ENCODE assay signal across 8 cellular contexts in genomic region chr7:147245274-147245673, GRCh38.
DNase-seq lines count a peak whose midpoint lies in the region; ATAC-seq, FAIRE-seq and TF ChIP-seq lines count a peak whose summit lies in the region.

No MANE protein-coding gene starts in this region.

- no peaks in the 10 kb centered on the region for H3K36me3 Mint-ChIP-seq in activated T-cell treated with anti-CD3 and anti-CD28 coated beads, Interleukin-2, amount 50 U/mL, for 72 hours (ENCODE audit: insufficient read depth in 2 of 2)
- peaks cover 5% of the 10 kb centered on the region for H3K36me3 Mint-ChIP-seq in HFFc6 (ENCODE audit: low read depth)

- H3K27ac Mint-ChIP-seq in activated T-cell treated with anti-CD3 and anti-CD28 coated beads, Interleukin-2, amount 50 U/mL, for 72 hours: no peak overlapping the region
- no peak overlapping the region for H3K27ac Mint-ChIP-seq in HFFc6

- peaks cover 0 to 4% of the 10 kb centered on the region in 2 donors for H3K9me3 Mint-ChIP-seq in activated T-cell treated with anti-CD3 and anti-CD28 coated beads, Interleukin-2, amount 50 U/mL, for 72 hours
- peaks cover 29% of the 10 kb centered on the region for H3K9me3 Mint-ChIP-seq in HFFc6

- no peaks in the 10 kb centered on the region for H3K4me1 Mint-ChIP-seq in activated T-cell treated with anti-CD3 and anti-CD28 coated beads, Interleukin-2, amount 50 U/mL, for 72 hours (ENCODE audit: low read depth)
- H3K4me1 Mint-ChIP-seq in HFFc6 (ENCODE audit: low read depth): peaks cover 5% of the 10 kb centered on the region; the same call in 1 of the 2 replicates

- WGBS in lung, 2 donors: 47 to 49% methylated on average over 8 of the region's 8 CpGs
- WGBS in ovary, 3 donors: 57 to 67% (median 64%) methylated on average over 8 of the region's 8 CpGs

- H3K4me3 ChIP-seq in bronchial epithelial cell (ENCODE audit: low read depth, low read length): no peak overlapping the region
- H3K4me3 ChIP-seq in lung: no peak overlapping the region
- H3K4me3 ChIP-seq in ovary: no peak overlapping the region

- DNase-seq in activated T-cell treated with anti-CD3 and anti-CD28 coated beads, Interleukin-2, amount 50 U/mL, for 72 hours: peak; percentile 3 to 12
- no peak for DNase-seq in activated T-cell treated with anti-CD3 and anti-CD28 coated beads for 4 hours
- DNase-seq in HFFc6: no peak
- DNase-seq in NCI-H526 (lab: John Stamatoyannopoulos, UW): peak; percentile 49 to 68
- DNase-seq in bronchial epithelial cell (ENCODE audit: low read depth): peak; percentile 12
- peak; percentile 30 for DNase-seq in lung (ENCODE audit: low spot score)
- DNase-seq in mesenteric fat pad (ENCODE audit: low spot score): no peak
- no peak for DNase-seq in ovary

- no peaks in the 10 kb centered on the region for H3K4me1 ChIP-seq in lung (ENCODE audit: control insufficient read depth in 2 of 2, insufficient read depth in 2 of 2, low read length in 2 of 2)
- H3K4me1 ChIP-seq in ovary (ENCODE audit: insufficient read depth): no peaks in the 10 kb centered on the region

- no peaks in the 10 kb centered on the region for H3K27me3 Mint-ChIP-seq in activated T-cell treated with anti-CD3 and anti-CD28 coated beads, Interleukin-2, amount 50 U/mL, for 72 hours (ENCODE audit: low read depth)
- H3K27me3 Mint-ChIP-seq in HFFc6 (ENCODE audit: insufficient read depth): no peaks in the 10 kb centered on the region; the same call in 1 of the 2 replicates

- H3K4me3 Mint-ChIP-seq in activated T-cell treated with anti-CD3 and anti-CD28 coated beads, Interleukin-2, amount 50 U/mL, for 72 hours: no peak overlapping the region
- H3K4me3 Mint-ChIP-seq in HFFc6: no peak overlapping the region

- TF ChIP-seq POLR2A in ovary (IDR thresholded peaks at IDR 0.05): no peak

- H3K36me3 ChIP-seq in bronchial epithelial cell (ENCODE audit: control insufficient read depth, insufficient read depth, low read length) (no peaks in the 10 kb centered on the region), lung (ENCODE audit: control insufficient read depth in 2 of 2, insufficient read depth in 2 of 2, low read length in 2 of 2) (no peaks in the 10 kb centered on the region), ovary (no peaks in the 10 kb centered on the region)

- ATAC-seq in activated T-cell treated with anti-CD3 and anti-CD28 coated beads, Interleukin-2, amount 50 U/mL, for 72 hours (replicated peaks in 1 of 2): no peak
- ATAC-seq in lung (ENCODE audit: insufficient read depth, low FRiP score): no peak

- H3K9me3 ChIP-seq in lung (ENCODE audit: control insufficient read depth in 2 of 2, insufficient read depth in 1 of 2, low read length in 1 of 2) (no peaks in the 10 kb centered on the region), ovary (no peaks in the 10 kb centered on the region)

- intact Hi-C loops in ovary (cut with DNase I): no loop called here

- peak; percentile 77 for TF ChIP-seq CTCF in HFFc6 (IDR thresholded peaks at IDR 0.05)
- TF ChIP-seq CTCF in bronchial epithelial cell (IDR thresholded peaks at IDR 0.05; ENCODE audit: insufficient read depth, low read length, severe bottlenecking): peak; percentile 59
- no peak for TF ChIP-seq CTCF in lung (IDR thresholded peaks at IDR 0.05; ENCODE audit: control extremely low read depth, extremely low read depth)
- no peak for TF ChIP-seq CTCF in ovary (IDR thresholded peaks at IDR 0.05)

- no peak for TF ChIP-seq EP300 in ovary (IDR thresholded peaks at IDR 0.05)

- no peak for FAIRE-seq in bronchial epithelial cell (lab: Jason Lieb, UNC)

- no peak overlapping the region for H3K27ac ChIP-seq in lung (ENCODE audit: low read depth in 1 of 2, low read length in 1 of 2)
- H3K27ac ChIP-seq in ovary: no peak overlapping the region

- H3K27me3 ChIP-seq in bronchial epithelial cell (ENCODE audit: control insufficient read depth, insufficient read depth, low read length) (no peaks in the 10 kb centered on the region), lung (ENCODE audit: control insufficient read depth, insufficient read depth) (no peaks in the 10 kb centered on the region), ovary (no peaks in the 10 kb centered on the region)

Comparison
In these comparisons a context has a peak if more than half of its experiments do, and no peak if none do; other contexts are left out.
1. DNase-seq: peak in activated T-cell treated with anti-CD3 and anti-CD28 coated beads, Interleukin-2, amount 50 U/mL, for 72 hours (2 of 2), NCI-H526 (2 of 2), bronchial epithelial cell (single experiment) and lung (single experiment); none in activated T-cell treated with anti-CD3 and anti-CD28 coated beads for 4 hours (single experiment), HFFc6 (single experiment), mesenteric fat pad (single experiment) and ovary (0 of 5).
2. CTCF ChIP-seq: peak in HFFc6 (single experiment) and bronchial epithelial cell (single experiment); none in lung (single experiment) and ovary (0 of 3).